Comparison of ENCODE assay signal across 1 cellular context in the genomic region with DNA sequence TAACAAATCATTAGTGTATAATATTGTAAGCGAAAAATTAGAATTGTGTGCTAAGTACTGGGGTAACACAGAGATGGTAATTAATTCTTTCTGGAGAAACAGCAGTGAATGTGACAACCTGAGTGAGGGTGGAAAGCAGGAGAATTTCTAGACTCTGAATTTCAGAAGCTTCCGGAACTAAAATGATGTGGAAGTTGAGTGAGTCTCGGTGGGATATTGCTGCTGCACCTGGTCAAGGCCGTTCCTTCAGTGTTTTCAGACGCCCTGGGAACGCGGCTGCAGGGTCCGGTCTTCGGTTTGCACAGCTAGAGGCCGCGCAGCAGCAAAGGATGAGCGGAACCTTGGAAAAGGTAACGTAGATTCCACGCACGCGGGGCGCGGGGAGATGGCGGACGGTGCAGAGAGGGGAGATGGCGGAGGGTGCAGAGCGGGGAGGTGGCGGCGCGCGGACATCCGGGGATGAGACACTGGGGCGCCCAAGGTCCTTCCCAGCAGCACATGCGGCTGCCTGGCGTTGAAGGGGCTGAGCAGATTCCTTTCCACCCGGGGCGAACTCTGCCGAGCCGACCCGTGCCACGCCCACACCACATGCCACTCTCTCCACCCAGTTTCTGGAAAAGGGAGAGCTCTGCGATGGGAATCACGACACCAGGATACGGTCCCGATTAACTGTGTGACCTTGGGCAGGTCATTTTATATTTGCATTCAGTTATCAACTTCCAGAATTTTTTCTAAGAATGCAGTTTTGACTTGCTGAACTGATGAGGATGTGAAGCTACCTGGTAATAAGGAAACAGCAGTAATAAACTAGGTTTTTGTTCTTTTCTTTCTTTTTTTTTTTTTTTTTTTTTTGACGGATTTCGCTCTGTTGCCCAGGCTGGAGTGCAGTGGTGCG.
TF ChIP-seq lines count a peak whose summit lies in the region.

Gene MRPL48 (plus strand): TSS at position 232 of the 895 bp plus-strand sequence. CDS start 98 bp downstream, at position 330.

TF ChIP-seq in K562, 482 proteins besides CTCF, POLR2A, EP300 and RAD21 (continued from another document and continues in another):
- TF ChIP-seq, protein P1, sequence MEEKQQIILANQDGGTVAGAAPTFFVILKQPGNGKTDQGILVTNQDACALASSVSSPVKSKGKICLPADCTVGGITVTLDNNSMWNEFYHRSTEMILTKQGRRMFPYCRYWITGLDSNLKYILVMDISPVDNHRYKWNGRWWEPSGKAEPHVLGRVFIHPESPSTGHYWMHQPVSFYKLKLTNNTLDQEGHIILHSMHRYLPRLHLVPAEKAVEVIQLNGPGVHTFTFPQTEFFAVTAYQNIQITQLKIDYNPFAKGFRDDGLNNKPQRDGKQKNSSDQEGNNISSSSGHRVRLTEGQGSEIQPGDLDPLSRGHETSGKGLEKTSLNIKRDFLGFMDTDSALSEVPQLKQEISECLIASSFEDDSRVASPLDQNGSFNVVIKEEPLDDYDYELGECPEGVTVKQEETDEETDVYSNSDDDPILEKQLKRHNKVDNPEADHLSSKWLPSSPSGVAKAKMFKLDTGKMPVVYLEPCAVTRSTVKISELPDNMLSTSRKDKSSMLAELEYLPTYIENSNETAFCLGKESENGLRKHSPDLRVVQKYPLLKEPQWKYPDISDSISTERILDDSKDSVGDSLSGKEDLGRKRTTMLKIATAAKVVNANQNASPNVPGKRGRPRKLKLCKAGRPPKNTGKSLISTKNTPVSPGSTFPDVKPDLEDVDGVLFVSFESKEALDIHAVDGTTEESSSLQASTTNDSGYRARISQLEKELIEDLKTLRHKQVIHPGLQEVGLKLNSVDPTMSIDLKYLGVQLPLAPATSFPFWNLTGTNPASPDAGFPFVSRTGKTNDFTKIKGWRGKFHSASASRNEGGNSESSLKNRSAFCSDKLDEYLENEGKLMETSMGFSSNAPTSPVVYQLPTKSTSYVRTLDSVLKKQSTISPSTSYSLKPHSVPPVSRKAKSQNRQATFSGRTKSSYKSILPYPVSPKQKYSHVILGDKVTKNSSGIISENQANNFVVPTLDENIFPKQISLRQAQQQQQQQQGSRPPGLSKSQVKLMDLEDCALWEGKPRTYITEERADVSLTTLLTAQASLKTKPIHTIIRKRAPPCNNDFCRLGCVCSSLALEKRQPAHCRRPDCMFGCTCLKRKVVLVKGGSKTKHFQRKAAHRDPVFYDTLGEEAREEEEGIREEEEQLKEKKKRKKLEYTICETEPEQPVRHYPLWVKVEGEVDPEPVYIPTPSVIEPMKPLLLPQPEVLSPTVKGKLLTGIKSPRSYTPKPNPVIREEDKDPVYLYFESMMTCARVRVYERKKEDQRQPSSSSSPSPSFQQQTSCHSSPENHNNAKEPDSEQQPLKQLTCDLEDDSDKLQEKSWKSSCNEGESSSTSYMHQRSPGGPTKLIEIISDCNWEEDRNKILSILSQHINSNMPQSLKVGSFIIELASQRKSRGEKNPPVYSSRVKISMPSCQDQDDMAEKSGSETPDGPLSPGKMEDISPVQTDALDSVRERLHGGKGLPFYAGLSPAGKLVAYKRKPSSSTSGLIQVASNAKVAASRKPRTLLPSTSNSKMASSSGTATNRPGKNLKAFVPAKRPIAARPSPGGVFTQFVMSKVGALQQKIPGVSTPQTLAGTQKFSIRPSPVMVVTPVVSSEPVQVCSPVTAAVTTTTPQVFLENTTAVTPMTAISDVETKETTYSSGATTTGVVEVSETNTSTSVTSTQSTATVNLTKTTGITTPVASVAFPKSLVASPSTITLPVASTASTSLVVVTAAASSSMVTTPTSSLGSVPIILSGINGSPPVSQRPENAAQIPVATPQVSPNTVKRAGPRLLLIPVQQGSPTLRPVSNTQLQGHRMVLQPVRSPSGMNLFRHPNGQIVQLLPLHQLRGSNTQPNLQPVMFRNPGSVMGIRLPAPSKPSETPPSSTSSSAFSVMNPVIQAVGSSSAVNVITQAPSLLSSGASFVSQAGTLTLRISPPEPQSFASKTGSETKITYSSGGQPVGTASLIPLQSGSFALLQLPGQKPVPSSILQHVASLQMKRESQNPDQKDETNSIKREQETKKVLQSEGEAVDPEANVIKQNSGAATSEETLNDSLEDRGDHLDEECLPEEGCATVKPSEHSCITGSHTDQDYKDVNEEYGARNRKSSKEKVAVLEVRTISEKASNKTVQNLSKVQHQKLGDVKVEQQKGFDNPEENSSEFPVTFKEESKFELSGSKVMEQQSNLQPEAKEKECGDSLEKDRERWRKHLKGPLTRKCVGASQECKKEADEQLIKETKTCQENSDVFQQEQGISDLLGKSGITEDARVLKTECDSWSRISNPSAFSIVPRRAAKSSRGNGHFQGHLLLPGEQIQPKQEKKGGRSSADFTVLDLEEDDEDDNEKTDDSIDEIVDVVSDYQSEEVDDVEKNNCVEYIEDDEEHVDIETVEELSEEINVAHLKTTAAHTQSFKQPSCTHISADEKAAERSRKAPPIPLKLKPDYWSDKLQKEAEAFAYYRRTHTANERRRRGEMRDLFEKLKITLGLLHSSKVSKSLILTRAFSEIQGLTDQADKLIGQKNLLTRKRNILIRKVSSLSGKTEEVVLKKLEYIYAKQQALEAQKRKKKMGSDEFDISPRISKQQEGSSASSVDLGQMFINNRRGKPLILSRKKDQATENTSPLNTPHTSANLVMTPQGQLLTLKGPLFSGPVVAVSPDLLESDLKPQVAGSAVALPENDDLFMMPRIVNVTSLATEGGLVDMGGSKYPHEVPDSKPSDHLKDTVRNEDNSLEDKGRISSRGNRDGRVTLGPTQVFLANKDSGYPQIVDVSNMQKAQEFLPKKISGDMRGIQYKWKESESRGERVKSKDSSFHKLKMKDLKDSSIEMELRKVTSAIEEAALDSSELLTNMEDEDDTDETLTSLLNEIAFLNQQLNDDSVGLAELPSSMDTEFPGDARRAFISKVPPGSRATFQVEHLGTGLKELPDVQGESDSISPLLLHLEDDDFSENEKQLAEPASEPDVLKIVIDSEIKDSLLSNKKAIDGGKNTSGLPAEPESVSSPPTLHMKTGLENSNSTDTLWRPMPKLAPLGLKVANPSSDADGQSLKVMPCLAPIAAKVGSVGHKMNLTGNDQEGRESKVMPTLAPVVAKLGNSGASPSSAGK (IDR thresholded peaks at IDR 0.05) = no peak; the same call in 1 of the 2 replicates
- no peak for TF ChIP-seq HNRNPK (IDR thresholded peaks at IDR 0.05; ENCODE audit: low read depth, low read length, poor library complexity, severe bottlenecking)
- no peak for TF ChIP-seq PHB2 (IDR thresholded peaks at IDR 0.05; ENCODE audit: low read depth)
- TF ChIP-seq GTF3C2 (IDR thresholded peaks at IDR 0.05; ENCODE audit: borderline replicate concordance, extremely low read depth, insufficient read length) = no peak
- TF ChIP-seq SMAD3 (CRISPR knock-in tag; conservative IDR thresholded peaks at IDR 0.05) = 0 out of 2 replicates have a peak, but pooled peaks have one; percentile 11
- TF ChIP-seq KHSRP (IDR thresholded peaks at IDR 0.05) = no peak
- TF ChIP-seq, protein P2, sequence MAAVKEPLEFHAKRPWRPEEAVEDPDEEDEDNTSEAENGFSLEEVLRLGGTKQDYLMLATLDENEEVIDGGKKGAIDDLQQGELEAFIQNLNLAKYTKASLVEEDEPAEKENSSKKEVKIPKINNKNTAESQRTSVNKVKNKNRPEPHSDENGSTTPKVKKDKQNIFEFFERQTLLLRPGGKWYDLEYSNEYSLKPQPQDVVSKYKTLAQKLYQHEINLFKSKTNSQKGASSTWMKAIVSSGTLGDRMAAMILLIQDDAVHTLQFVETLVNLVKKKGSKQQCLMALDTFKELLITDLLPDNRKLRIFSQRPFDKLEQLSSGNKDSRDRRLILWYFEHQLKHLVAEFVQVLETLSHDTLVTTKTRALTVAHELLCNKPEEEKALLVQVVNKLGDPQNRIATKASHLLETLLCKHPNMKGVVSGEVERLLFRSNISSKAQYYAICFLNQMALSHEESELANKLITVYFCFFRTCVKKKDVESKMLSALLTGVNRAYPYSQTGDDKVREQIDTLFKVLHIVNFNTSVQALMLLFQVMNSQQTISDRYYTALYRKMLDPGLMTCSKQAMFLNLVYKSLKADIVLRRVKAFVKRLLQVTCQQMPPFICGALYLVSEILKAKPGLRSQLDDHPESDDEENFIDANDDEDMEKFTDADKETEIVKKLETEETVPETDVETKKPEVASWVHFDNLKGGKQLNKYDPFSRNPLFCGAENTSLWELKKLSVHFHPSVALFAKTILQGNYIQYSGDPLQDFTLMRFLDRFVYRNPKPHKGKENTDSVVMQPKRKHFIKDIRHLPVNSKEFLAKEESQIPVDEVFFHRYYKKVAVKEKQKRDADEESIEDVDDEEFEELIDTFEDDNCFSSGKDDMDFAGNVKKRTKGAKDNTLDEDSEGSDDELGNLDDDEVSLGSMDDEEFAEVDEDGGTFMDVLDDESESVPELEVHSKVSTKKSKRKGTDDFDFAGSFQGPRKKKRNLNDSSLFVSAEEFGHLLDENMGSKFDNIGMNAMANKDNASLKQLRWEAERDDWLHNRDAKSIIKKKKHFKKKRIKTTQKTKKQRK (IDR thresholded peaks at IDR 0.05; ENCODE audit: borderline replicate concordance, low read depth, low read length) = no peak
- peak; percentile 70 for TF ChIP-seq FOXM1 (IDR thresholded peaks at IDR 0.05; ENCODE audit: low read depth)
- TF ChIP-seq FOXM1 (CRISPR knock-in tag; IDR thresholded peaks at IDR 0.05; ENCODE audit: low read depth) = peak; percentile 47; the same call in 1 of the 2 replicates
- peak; percentile 100 for TF ChIP-seq EP400 (IDR thresholded peaks at IDR 0.05)
- TF ChIP-seq E2F8 (IDR thresholded peaks at IDR 0.05; ENCODE audit: low read depth, partially characterized antibody) = peak; percentile 65
- TF ChIP-seq HCFC1 (IDR thresholded peaks at IDR 0.05; ENCODE audit: low read depth, low read length) = peak; percentile 69
- no peak for TF ChIP-seq POLR3G (IDR thresholded peaks at IDR 0.05; ENCODE audit: extremely low read depth, insufficient read length, insufficient replicate concordance)
- TF ChIP-seq ZNF586 (CRISPR knock-in tag; conservative IDR thresholded peaks at IDR 0.05) = no peak
- 0 out of 2 replicates have a peak, but pooled peaks have one; percentile 57 for TF ChIP-seq PTBP1 (IDR thresholded peaks at IDR 0.05; ENCODE audit: low read depth, low read length)
- peak; percentile 13 for TF ChIP-seq NCOA4 (IDR thresholded peaks at IDR 0.05; ENCODE audit: partially characterized antibody)
- TF ChIP-seq DACH1 (IDR thresholded peaks at IDR 0.05; ENCODE audit: partially characterized antibody) = no peak
- TF ChIP-seq ZBTB26 (CRISPR knock-in tag; IDR thresholded peaks at IDR 0.05) = no peak
- TF ChIP-seq ZNF24 (IDR thresholded peaks at IDR 0.05) = peak; percentile 42; the same call in 1 of the 2 replicates
- 0 out of 2 replicates have a peak, but pooled peaks have one; percentile 5 for TF ChIP-seq ZNF23 (CRISPR knock-in tag; IDR thresholded peaks at IDR 0.05)
- no peak for TF ChIP-seq CBFB (CRISPR knock-in tag; IDR thresholded peaks at IDR 0.05)
- TF ChIP-seq KAT2B (IDR thresholded peaks at IDR 0.05; ENCODE audit: low read depth, low read length) = peak; percentile 26
- TF ChIP-seq ZC3H4 (CRISPR knock-in tag; IDR thresholded peaks at IDR 0.05; ENCODE audit: borderline replicate concordance) = no peak; the same call in 1 of the 2 replicates
- TF ChIP-seq ZBTB7A (IDR thresholded peaks at IDR 0.05; ENCODE audit: borderline replicate concordance, control insufficient read depth, low read depth, low read length) = peak; percentile 72; the same call in 1 of the 2 replicates
- no peak for TF ChIP-seq BRCA1 (IDR thresholded peaks at IDR 0.05)
- TF ChIP-seq BRCA1 (CRISPR knock-in tag; IDR thresholded peaks at IDR 0.05) = no peak
